Comparison of ENCODE assay signal across 14 cellular contexts in the genomic region with DNA sequence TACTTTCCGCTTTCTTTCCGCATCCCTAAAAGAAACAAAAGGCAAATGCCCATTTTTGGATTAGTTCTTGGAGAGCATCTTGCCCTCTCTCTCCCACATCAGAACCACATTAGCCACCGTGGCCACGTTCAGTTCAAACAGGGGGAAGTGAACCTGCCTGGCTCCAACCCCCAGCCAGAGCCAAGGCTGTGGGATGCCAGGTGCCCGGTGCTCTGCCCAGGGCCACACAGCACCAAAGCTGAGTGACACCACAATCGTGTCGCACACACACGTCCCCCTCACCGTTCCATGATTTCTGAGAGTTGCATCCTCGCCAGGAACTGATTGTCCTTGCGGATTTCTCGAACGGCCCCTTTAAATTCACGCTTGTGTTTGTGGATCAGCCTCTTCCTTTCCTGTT. TPM values are rescaled to one million over a fixed set of nuclear protein-coding genes. Genes with fewer than 3 reads are reported as not detected.
A peak's percentile ranks its signal among the peaks of the same experiment; 100 is the strongest.
DNase-seq lines count a peak whose midpoint lies in the region; FAIRE-seq and TF ChIP-seq lines count a peak whose summit lies in the region.
"Had no signal": no experiment of that assay in that cellular context is flagged by ENCODE, and none has a peak within 500 bp of the region (broad histone marks: within the 10 kb centered on the region; RNA-seq: fewer than 3 reads in every experiment).

No MANE protein-coding gene starts in this region.

- H3K27me3 ChIP-seq in A673 (replicated peaks; ENCODE audit: insufficient read depth, low read depth, low read length, poor library complexity): no peaks in the 10 kb centered on the region
- H3K27me3 ChIP-seq: BLaER1 treated with 17β-estradiol and CSF1 and Interleukin-3, amounts not matched to agents 10 nM and 100 nM had no signal

- H3K27ac ChIP-seq in A673 (ENCODE audit: low read depth, low read length, poor library complexity, severe bottlenecking): peak overlapping the region; percentile 10
- H3K27ac ChIP-seq: BLaER1 treated with 17β-estradiol and CSF1 and Interleukin-3, amounts not matched to agents 10 nM and 100 nM; GM23248 had no signal

- H3K27me3 Mint-ChIP-seq in activated T-helper 2 cell treated with anti-CD3 and anti-CD28 coated beads, Interferon-gamma antibody, Interleukin-2, Interleukin-4, amounts not matched to agents 10 μg/mL and 5 μg/mL and 100 μg/mL, durations not matched to agents 14 hours and 24 hours and 36 hours (ENCODE audit: low read depth): no peaks in the 10 kb centered on the region
- no peaks in the 10 kb centered on the region for H3K27me3 Mint-ChIP-seq in neural crest cell (ENCODE audit: low read depth)

- H3K36me3 Mint-ChIP-seq in activated T-helper 2 cell treated with anti-CD3 and anti-CD28 coated beads, Interferon-gamma antibody, Interleukin-2, Interleukin-4, amounts not matched to agents 10 μg/mL and 5 μg/mL and 100 μg/mL, durations not matched to agents 14 hours and 24 hours and 36 hours (ENCODE audit: low read depth): peaks cover 77% of the 10 kb centered on the region
- H3K36me3 Mint-ChIP-seq in neural crest cell (ENCODE audit: low read depth): no peaks in the 10 kb centered on the region

- peak overlapping the region; percentile 78 for H3K27ac Mint-ChIP-seq in activated T-helper 2 cell treated with anti-CD3 and anti-CD28 coated beads, Interferon-gamma antibody, Interleukin-2, Interleukin-4, amounts not matched to agents 10 μg/mL and 5 μg/mL and 100 μg/mL, durations not matched to agents 14 hours and 24 hours and 36 hours
- no peak overlapping the region for H3K27ac Mint-ChIP-seq in neural crest cell (ENCODE audit: unreplicated experiment)

- peaks cover 9% of the 10 kb centered on the region for H3K4me1 ChIP-seq in A673 (ENCODE audit: insufficient read depth, low read length, poor library complexity, severe bottlenecking)

- peaks cover 60% of the 10 kb centered on the region for H3K36me3 ChIP-seq in A673 (ENCODE audit: insufficient read depth, low read length, poor library complexity, severe bottlenecking)

- FAIRE-seq in GM12892 (lab: Jason Lieb, UNC): no peak

- DNase-seq in A673 (ENCODE audit: low spot score): no peak
- no peak for DNase-seq in GM12892 (ENCODE audit: insufficient read length)
- DNase-seq in activated T-helper 2 cell treated with anti-CD3 and anti-CD28 coated beads, Interferon-gamma antibody, Interleukin-2, Interleukin-4, amounts not matched to agents 10 μg/mL and 5 μg/mL and 100 μg/mL, durations not matched to agents 14 hours and 24 hours and 36 hours (ENCODE audit: low spot score): no peak
- DNase-seq in neural crest cell (ENCODE audit: low read depth, low spot score): no peak
- DNase-seq in NCI-H1105 (lab: John Stamatoyannopoulos, UW): no peak
- DNase-seq in HUDEP-2 (lab: John Stamatoyannopoulos, UW; ENCODE audit: unreplicated experiment in 76 of 76): no peak
- no peak for DNase-seq in posterior vena cava (ENCODE audit: low spot score)
- DNase-seq in mucosa of gallbladder (ENCODE audit: low spot score): no peak
- DNase-seq: activated CD4-positive, CD25-positive, alpha-beta regulatory T cell; dermis blood vessel endothelial cell; GM23248; mesendoderm; NCI-H2029 had no signal

- H3K4me3 Mint-ChIP-seq in activated T-helper 2 cell treated with anti-CD3 and anti-CD28 coated beads, Interferon-gamma antibody, Interleukin-2, Interleukin-4, amounts not matched to agents 10 μg/mL and 5 μg/mL and 100 μg/mL, durations not matched to agents 14 hours and 24 hours and 36 hours (ENCODE audit: low read depth): no peak overlapping the region
- H3K4me3 Mint-ChIP-seq in neural crest cell: peak overlapping the region; percentile 47

- POLR2A ChIA-PET in A673 (lab: Charles Lee; ENCODE audit: low non-redundant PET): no interaction called here

- CTCF ChIA-PET in A673 (lab: Charles Lee): no interaction called here

- TF ChIP-seq CTCF in A673 (conservative IDR thresholded peaks at IDR 0.05; ENCODE audit: low read depth, low read length): no peak
- no peak for TF ChIP-seq CTCF in neural crest cell (conservative IDR thresholded peaks at IDR 0.05)

- TF ChIP-seq POLR2A in GM12892 (IDR thresholded peaks at IDR 0.05; ENCODE audit: low read depth, low read length): peak; percentile 11; the same call in 1 of the 2 replicates

- no peaks in the 10 kb centered on the region for H3K9me3 Mint-ChIP-seq in activated T-helper 2 cell treated with anti-CD3 and anti-CD28 coated beads, Interferon-gamma antibody, Interleukin-2, Interleukin-4, amounts not matched to agents 10 μg/mL and 5 μg/mL and 100 μg/mL, durations not matched to agents 14 hours and 24 hours and 36 hours
- H3K9me3 Mint-ChIP-seq in neural crest cell: no peaks in the 10 kb centered on the region

- peaks cover 38% of the 10 kb centered on the region for H3K4me1 Mint-ChIP-seq in activated T-helper 2 cell treated with anti-CD3 and anti-CD28 coated beads, Interferon-gamma antibody, Interleukin-2, Interleukin-4, amounts not matched to agents 10 μg/mL and 5 μg/mL and 100 μg/mL, durations not matched to agents 14 hours and 24 hours and 36 hours (ENCODE audit: low read depth)
- H3K4me1 Mint-ChIP-seq in neural crest cell: peaks cover 18% of the 10 kb centered on the region

- H3K4me3 ChIP-seq in A673 (ENCODE audit: low read depth, low read length, poor library complexity, severe bottlenecking): no peak overlapping the region
- H3K4me3 ChIP-seq: BLaER1 treated with 17β-estradiol and CSF1 and Interleukin-3, amounts not matched to agents 10 nM and 100 nM; GM23248 had no signal

- intact Hi-C loops in A673 (cut with micrococcal nuclease; ENCODE audit: unreplicated experiment): no loop called here
- intact Hi-C loops in activated T-helper 2 cell treated with anti-CD3 and anti-CD28 coated beads, Interferon-gamma antibody, Interleukin-2, Interleukin-4, amounts not matched to agents 10 μg/mL and 5 μg/mL and 100 μg/mL, durations not matched to agents 14 hours and 24 hours and 36 hours (cut with micrococcal nuclease): loop anchor here (5.0 kb wide), 3 partner anchors 97 to 677 kb away; a partner anchor contains a TSS
- intact Hi-C loops in posterior vena cava (cut with DNase I): loop anchor here in 1 of 2 donors (10.0 kb wide), 1 partner anchor 174 kb away; no protein-coding TSS in a partner anchor

- no TSS peak for BruUV-seq in A673 (replicated peaks; lab: Mats Ljungman, UMichigan)

- no peaks in the 10 kb centered on the region for H3K9me3 ChIP-seq in A673 (ENCODE audit: low read depth, low read length, poor library complexity, severe bottlenecking)
- H3K9me3 ChIP-seq: BLaER1 treated with 17β-estradiol and CSF1 and Interleukin-3, amounts not matched to agents 10 nM and 100 nM had no signal

RNA-seq across cellular contexts. Expression of a gene that starts 24.3 kb away (rescaled TPM):
- total RNA-seq in A673 (2021) (60.9 and 69.9 TPM in 2 replicates), neural crest cell (46.6 and 49.2 TPM in 2 replicates), posterior vena cava (10 to 100 TPM; 16.1 to 20.5 TPM), mucosa of gallbladder (17.6 TPM)
- 36.9 TPM for polyA plus RNA-seq in GM12892 (2012; ENCODE audit: missing spikeins)
- total RNA-seq in activated T-helper 2 cell treated with anti-CD3 and anti-CD28 coated beads, Interferon-gamma antibody, Interleukin-2, Interleukin-4, amounts not matched to agents 10 μg/mL and 5 μg/mL and 100 μg/mL, durations not matched to agents 14 hours and 24 hours and 36 hours: 104 and 106 TPM in 2 replicates

RNA-seq across cellular contexts. Expression of a gene that starts 24.5 kb away (rescaled TPM):
- total RNA-seq in A673 (2021) (5.9 and 7.5 TPM in 2 replicates), neural crest cell (8.9 and 11.6 TPM in 2 replicates), posterior vena cava (1 to 10 TPM; 5.6 to 8.0 TPM), mucosa of gallbladder (7.3 TPM)
- polyA plus RNA-seq in GM12892 (2012; ENCODE audit: missing spikeins): 3.7 TPM
- 4.5 and 4.6 TPM in 2 replicates for total RNA-seq in activated T-helper 2 cell treated with anti-CD3 and anti-CD28 coated beads, Interferon-gamma antibody, Interleukin-2, Interleukin-4, amounts not matched to agents 10 μg/mL and 5 μg/mL and 100 μg/mL, durations not matched to agents 14 hours and 24 hours and 36 hours
